In genomic region chr10:5284311-5285057, GRCh38 we compare ENCODE assay signal across 9 cellular contexts.
DNase-seq lines count a peak whose midpoint lies in the region; ATAC-seq, FAIRE-seq and TF ChIP-seq lines count a peak whose summit lies in the region.
"Had no signal": no experiment of that assay in that cellular context is flagged by ENCODE, and none has a peak within 500 bp of the region (broad histone marks: within the 10 kb centered on the region; RNA-seq: fewer than 3 reads in every experiment).

No MANE protein-coding gene starts in this region.

- no peak overlapping the region for H3K4me3 ChIP-seq in A549
- H3K4me3 ChIP-seq in Loucy (ENCODE audit: low read length, poor library complexity, severe bottlenecking), result peak overlapping the region; percentile 13
- no peak overlapping the region for H3K4me3 ChIP-seq in brain microvascular endothelial cell (ENCODE audit: low read depth, low read length)
- no peak overlapping the region for H3K4me3 ChIP-seq in sigmoid colon
- H3K4me3 ChIP-seq in SJCRH30, result no peak overlapping the region

- H3K9me3 ChIP-seq in A549 (peaks cover 46% of the 10 kb centered on the region), Loucy (ENCODE audit: insufficient read depth, low read depth, low read length) (no peaks in the 10 kb centered on the region), sigmoid colon (no peaks in the 10 kb centered on the region), SJCRH30 (replicated peaks) (no peaks in the 10 kb centered on the region)

- no peaks in the 10 kb centered on the region for H3K9me2 ChIP-seq in Loucy (replicated peaks; ENCODE audit: low read depth, low read length)

- peak; percentile 76 for FAIRE-seq in A549 (lab: Jason Lieb, UNC)
- FAIRE-seq: GM18507 had no signal

- H3K36me3 ChIP-seq in Loucy (ENCODE audit: insufficient read depth, low read length) (no peaks in the 10 kb centered on the region), brain microvascular endothelial cell (replicated peaks) (no peaks in the 10 kb centered on the region), sigmoid colon (no peaks in the 10 kb centered on the region), SJCRH30 (no peaks in the 10 kb centered on the region)

- H3K9ac ChIP-seq in Loucy (ENCODE audit: low read depth, low read length, poor library complexity, severe bottlenecking), result peak overlapping the region; percentile 19

- TF ChIP-seq EP300 in A549 (IDR thresholded peaks at IDR 0.05) (peak; percentile 83 to 86; a peak in 3 of 5 replicates), sigmoid colon (IDR thresholded peaks at IDR 0.05) (no peak)

- no peaks in the 10 kb centered on the region for H3K79me2 ChIP-seq in Loucy (ENCODE audit: insufficient read depth, low read length)

- intact Hi-C loops in sigmoid colon (cut with DNase I), result no loop called here

- TF ChIP-seq CTCF in A549 (IDR thresholded peaks at IDR 0.05) (no peak), Loucy (conservative IDR thresholded peaks at IDR 0.05; ENCODE audit: low read length) (no peak), brain microvascular endothelial cell (IDR thresholded peaks at IDR 0.05; ENCODE audit: low read depth, low read length, missing control alignments) (no peak), sigmoid colon (IDR thresholded peaks at IDR 0.05) (no peak)

- H3F3A ChIP-seq in Loucy (ENCODE audit: low read depth), result no peaks in the 10 kb centered on the region

- in situ Hi-C loops in brain microvascular endothelial cell (cut with HindIII; ENCODE audit: low pct_ligation_motif_present, low sequenced_read_pairs), result no loop called here

- H4K20me1 ChIP-seq in Loucy (ENCODE audit: insufficient read depth, low read length, poor library complexity, severe bottlenecking), result no peaks in the 10 kb centered on the region

- H3K4me1 ChIP-seq in A549 (peaks cover 41% of the 10 kb centered on the region), Loucy (ENCODE audit: insufficient read depth, low read length, poor library complexity, severe bottlenecking) (peaks cover 22% of the 10 kb centered on the region), sigmoid colon (no peaks in the 10 kb centered on the region), SJCRH30 (peaks cover 2% of the 10 kb centered on the region; the same call in 1 of the 2 replicates)

- no peak; the same call in 1 of the 2 replicates for TF ChIP-seq POLR2A in A549 (IDR thresholded peaks at IDR 0.05; ENCODE audit: low read length)
- no peak for TF ChIP-seq POLR2A in sigmoid colon (IDR thresholded peaks at IDR 0.05)

- WGBS in A549 (ENCODE audit: missing lambda C conversion rate), result 9% methylated on average over 9 of the region's 9 CpGs
- WGBS in sigmoid colon, 2 donors, result 56 to 81% methylated on average over 9 of the region's 9 CpGs

- peak overlapping the region; percentile 96 to 97 for H3K27ac ChIP-seq in A549
- H3K27ac ChIP-seq in brain microvascular endothelial cell, result peak overlapping the region; percentile 48
- no peak overlapping the region for H3K27ac ChIP-seq in sigmoid colon
- H3K27ac ChIP-seq in SJCRH30, result no peak overlapping the region

- H3K4me2 ChIP-seq in A549, result peak overlapping the region; percentile 56
- H3K4me2 ChIP-seq in Loucy (ENCODE audit: low read depth, low read length, poor library complexity, severe bottlenecking), result peak overlapping the region; percentile 52

- CTCF ChIA-PET in A549 (lab: Yijun Ruan, JAX), result interaction anchor here (0.6 to 5.3 kb wide), 24 partner anchors 10 to 470 kb away, joined by 3 to 68 read pairs (median 4); no protein-coding TSS in a partner anchor

- POLR2A ChIA-PET in A549 (lab: Yijun Ruan, JAX), result interaction anchor here (1.1 to 1.4 kb wide), 3 partner anchors 188 to 337 kb away, joined by 3 to 8 read pairs (median 4); partner anchors contain the start of gene AKR1C3

- H3K27me3 ChIP-seq in Loucy (ENCODE audit: insufficient read depth, low read length, poor library complexity, severe bottlenecking) (no peaks in the 10 kb centered on the region), brain microvascular endothelial cell (replicated peaks) (no peaks in the 10 kb centered on the region), sigmoid colon (no peaks in the 10 kb centered on the region), SJCRH30 (no peaks in the 10 kb centered on the region)

- DNase-seq in A549 (ENCODE audit: low read depth in 1 of 2, low spot score in 1 of 2) (peak; percentile 77 to 95), brain microvascular endothelial cell (peak; percentile 49), renal cortical epithelial cell (ENCODE audit: low read depth) (peak; percentile 91), sigmoid colon (no peak), SJCRH30 (no peak)

- ATAC-seq in A549, result peak; percentile 89 to 92
- ATAC-seq in GM18870 (IDR thresholded peaks at IDR 0.05; ENCODE audit: unreplicated experiment), result peak; percentile 61
- ATAC-seq in HG02852 (IDR thresholded peaks at IDR 0.05; ENCODE audit: unreplicated experiment), result no peak

- peak; percentile 19 to 46; a peak in 3 of 5 replicates for TF ChIP-seq RAD21 in A549 (conservative IDR thresholded peaks at IDR 0.05 in 1 of 2, IDR thresholded peaks at IDR 0.05 in 1 of 2)

- peak overlapping the region; percentile 78 for H2AFZ ChIP-seq in Loucy (ENCODE audit: low read length)

TF ChIP-seq in A549, 52 proteins besides CTCF, POLR2A, EP300 and RAD21 (continues in another document):
- no peak for TF ChIP-seq CBX8 (IDR thresholded peaks at IDR 0.05)
- TF ChIP-seq, protein P1, sequence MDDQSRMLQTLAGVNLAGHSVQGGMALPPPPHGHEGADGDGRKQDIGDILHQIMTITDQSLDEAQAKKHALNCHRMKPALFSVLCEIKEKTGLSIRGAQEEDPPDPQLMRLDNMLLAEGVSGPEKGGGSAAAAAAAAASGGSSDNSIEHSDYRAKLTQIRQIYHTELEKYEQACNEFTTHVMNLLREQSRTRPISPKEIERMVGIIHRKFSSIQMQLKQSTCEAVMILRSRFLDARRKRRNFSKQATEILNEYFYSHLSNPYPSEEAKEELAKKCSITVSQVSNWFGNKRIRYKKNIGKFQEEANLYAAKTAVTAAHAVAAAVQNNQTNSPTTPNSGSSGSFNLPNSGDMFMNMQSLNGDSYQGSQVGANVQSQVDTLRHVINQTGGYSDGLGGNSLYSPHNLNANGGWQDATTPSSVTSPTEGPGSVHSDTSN (IDR thresholded peaks at IDR 0.05), result no peak
- TF ChIP-seq E2F6 (IDR thresholded peaks at IDR 0.05; ENCODE audit: borderline replicate concordance, low read depth), result peak; percentile 59; the same call in 1 of the 2 replicates
- TF ChIP-seq RCOR1 (IDR thresholded peaks at IDR 0.05; ENCODE audit: low read depth, low read length), result no peak
- peak; percentile 66 for TF ChIP-seq HOXB5 (CRISPR knock-in tag; IDR thresholded peaks at IDR 0.05)
- TF ChIP-seq TP53 (CRISPR knock-in tag; IDR thresholded peaks at IDR 0.05), result peak; percentile 44; the same call in 1 of the 2 replicates
- TF ChIP-seq JUNB (IDR thresholded peaks at IDR 0.05), result 0 out of 2 replicates have a peak, but pooled peaks have one; percentile 38
- TF ChIP-seq FOSB (CRISPR knock-in tag; IDR thresholded peaks at IDR 0.05), result no peak
- TF ChIP-seq NFE2L2 (conservative IDR thresholded peaks at IDR 0.05; ENCODE audit: low read length), result peak; percentile 99
- no peak; the same call in 1 of the 2 replicates for TF ChIP-seq EHF (CRISPR knock-in tag; IDR thresholded peaks at IDR 0.05)
- TF ChIP-seq BCL3 (IDR thresholded peaks at IDR 0.05), result 0 out of 3 replicates have a peak, but pooled peaks have one; percentile 22
- no peak for TF ChIP-seq TFCP2L1 (CRISPR knock-in tag; IDR thresholded peaks at IDR 0.05)
- TF ChIP-seq FOSL2 (IDR thresholded peaks at IDR 0.05), result no peak
- peak; percentile 67 for TF ChIP-seq FOSL2 (CRISPR knock-in tag; IDR thresholded peaks at IDR 0.05)
- TF ChIP-seq HOXB13 (CRISPR knock-in tag; IDR thresholded peaks at IDR 0.05; ENCODE audit: low read depth), result peak; percentile 81
- TF ChIP-seq MYC (IDR thresholded peaks at IDR 0.05; ENCODE audit: borderline replicate concordance, low read length), result no peak
- peak; percentile 78 to 88; a peak in 4 of 5 replicates for TF ChIP-seq JUN (IDR thresholded peaks at IDR 0.05)
- TF ChIP-seq NPAS2 (CRISPR knock-in tag; IDR thresholded peaks at IDR 0.05; ENCODE audit: borderline replicate concordance), result no peak
- no peak for TF ChIP-seq CHD4 (IDR thresholded peaks at IDR 0.05; ENCODE audit: borderline replicate concordance)
- TF ChIP-seq CHD2 (IDR thresholded peaks at IDR 0.05; ENCODE audit: low read length, partially characterized antibody), result peak; percentile 28
- no peak for TF ChIP-seq KDM5A (IDR thresholded peaks at IDR 0.05)
- peak; percentile 58; the same call in 1 of the 2 replicates for TF ChIP-seq GATA3 (IDR thresholded peaks at IDR 0.05; ENCODE audit: borderline replicate concordance)
- TF ChIP-seq SREBF2 (IDR thresholded peaks at IDR 0.05), result no peak
- peak; percentile 88 to 91 for TF ChIP-seq CEBPB (IDR thresholded peaks at IDR 0.05)
- TF ChIP-seq RARB (CRISPR knock-in tag; IDR thresholded peaks at IDR 0.05), result no peak
- no peak for TF ChIP-seq KDM1A (IDR thresholded peaks at IDR 0.05; ENCODE audit: low read depth)
- TF ChIP-seq ZSCAN20 (CRISPR knock-in tag; IDR thresholded peaks at IDR 0.05), result no peak
- TF ChIP-seq HEYL (CRISPR knock-in tag; IDR thresholded peaks at IDR 0.05), result no peak
- no peak for TF ChIP-seq MAZ (IDR thresholded peaks at IDR 0.05; ENCODE audit: borderline replicate concordance, low read depth, low read length)
- peak; percentile 79 for TF ChIP-seq MAX (IDR thresholded peaks at IDR 0.05)

Comparison
In these comparisons a context has a peak if more than half of its experiments do, and no peak if none do; other contexts are left out.
1. DNase-seq: peak in A549 (2 of 2), brain microvascular endothelial cell (single experiment) and renal cortical epithelial cell (single experiment); none in sigmoid colon (single experiment) and SJCRH30 (0 of 2).
2. H3K27ac ChIP-seq: peak in A549 (2 of 2) and brain microvascular endothelial cell (single experiment); none in sigmoid colon (0 of 4) and SJCRH30 (single experiment).